27 cellular contexts compared by ENCODE assay signal in genomic region chr1:91789273-91789997, GRCh38.
DNase-seq lines count a peak whose midpoint lies in the region; ATAC-seq, FAIRE-seq and TF ChIP-seq lines count a peak whose summit lies in the region.
"Had no signal": no experiment of that assay in that cellular context is flagged by ENCODE, and none has a peak within 500 bp of the region (broad histone marks: within the 10 kb centered on the region; RNA-seq: fewer than 3 reads in every experiment).

No MANE protein-coding gene starts in this region.

- intact Hi-C loops in HepG2 (cut with micrococcal nuclease; ENCODE audit: unreplicated experiment) = no loop called here
- intact Hi-C loops in right lobe of liver (cut with DNase I) = no loop called here
- intact Hi-C loops in prostate gland (cut with DNase I) = no loop called here
- intact Hi-C loops in sciatic nerve (cut with DNase I) = no loop called here

- no peak for DNase-seq in HepG2 (ENCODE audit: low spot score)
- no peak for DNase-seq in right lobe of liver
- DNase-seq in prostate gland (ENCODE audit: low spot score) = no peak
- DNase-seq in glomerular visceral epithelial cell (ENCODE audit: extremely low spot score) = no peak
- no peak for DNase-seq in sciatic nerve (ENCODE audit: low spot score)
- no peak for DNase-seq in DMS53 treated with DMSO at 0.1 percent for 48 hours (lab: John Stamatoyannopoulos, UW; ENCODE audit: unreplicated experiment)
- DNase-seq in RPMI8226 = no peak
- DNase-seq: ACHN; activated CD4-positive, alpha-beta T cell treated with anti-CD3 and anti-CD28 coated beads, Interleukin-2, amount 50 U/mL, for 48 hours; activated effector memory CD4-positive, alpha-beta T cell treated with Interleukin-2 at 50 U/mL for 16 hours; activated naive CD8-positive, alpha-beta T cell treated with anti-CD3 and anti-CD28 coated beads for 36 hours; Caco-2; DMS79; GF-D8; H7; head of caudate nucleus; KBM-7; kidney glomerular epithelial cell; MM.1S; NCI-H2081 treated with DMSO at 0.1 percent for 48 hours; NCI-H226; tibial artery had no signal

- no peak for TF ChIP-seq POLR2A in HepG2 (IDR thresholded peaks at IDR 0.05; ENCODE audit: insufficient read depth in 1 of 2, low read depth in 2 of 2, low read length in 2 of 2)
- TF ChIP-seq POLR2A in right lobe of liver (IDR thresholded peaks at IDR 0.05) = no peak
- no peak for TF ChIP-seq POLR2A in gastroesophageal sphincter (IDR thresholded peaks at IDR 0.05)
- TF ChIP-seq POLR2A in prostate gland (IDR thresholded peaks at IDR 0.05) = no peak

- FAIRE-seq in HepG2 (lab: Jason Lieb, UNC) = no peak
- FAIRE-seq: endothelial cell of umbilical vein had no signal

- CTCF ChIA-PET in HepG2 (lab: Yijun Ruan, JAX; ENCODE audit: low intra/inter-chr PET ratio, low total read pairs) = no interaction called here

- POLR2A ChIA-PET in HepG2 (lab: Yijun Ruan, JAX) = no interaction called here

- TF ChIP-seq CTCF in HepG2 (CRISPR knock-in tag; IDR thresholded peaks at IDR 0.05) = no peak
- TF ChIP-seq CTCF in right lobe of liver (IDR thresholded peaks at IDR 0.05) = no peak
- TF ChIP-seq CTCF in gastroesophageal sphincter (IDR thresholded peaks at IDR 0.05) = no peak
- no peak for TF ChIP-seq CTCF in prostate gland (IDR thresholded peaks at IDR 0.05)

- H3K9me3 ChIP-seq in HepG2 (ENCODE audit: low read length) = no peaks in the 10 kb centered on the region
- H3K9me3 ChIP-seq in right lobe of liver = no peaks in the 10 kb centered on the region
- H3K9me3 ChIP-seq in gastroesophageal sphincter = no peaks in the 10 kb centered on the region
- no peaks in the 10 kb centered on the region for H3K9me3 ChIP-seq in prostate gland
- H3K9me3 ChIP-seq: Caco-2, SJSA1, tibial artery had no signal

- H3K36me3 ChIP-seq in HepG2 (replicated peaks in 1 of 2; ENCODE audit: control insufficient read depth in 1 of 2, insufficient read depth in 2 of 2, low read length in 2 of 2) (peaks cover 14 to 73% of the 10 kb centered on the region in 2 experiments), right lobe of liver (no peaks in the 10 kb centered on the region), gastroesophageal sphincter (peaks cover 0 to 19% of the 10 kb centered on the region in 2 donors), prostate gland (no peaks in the 10 kb centered on the region)
- H3K36me3 ChIP-seq: SJSA1, tibial artery had no signal

- WGBS in HepG2 (ENCODE audit: low lambda C conversion rate) = 96% methylated on average over 11 of the region's 12 CpGs
- 78% methylated on average over 4 of the region's 12 CpGs for WGBS in right lobe of liver (ENCODE audit: insufficient coverage, low coverage, low lambda C conversion rate, missing lambda C conversion rate)
- WGBS in gastroesophageal sphincter (ENCODE audit: low coverage in 1 of 2), 2 donors = 68 to 69% methylated on average over 8 to 11 of the region's 12 CpGs
- 78% methylated on average over 12 of the region's 12 CpGs for WGBS in prostate gland

- in situ Hi-C loops in HepG2 (cut with HindIII; ENCODE audit: extremely low pct_ligation_motif_present, low pct_unique_long_range_greater_than_20kb) = no loop called here

- no peak for TF ChIP-seq RAD21 in HepG2 (CRISPR knock-in tag; IDR thresholded peaks at IDR 0.05)

- H3K4me1 ChIP-seq in HepG2 (ENCODE audit: insufficient read depth, low read length) (peaks cover 41% of the 10 kb centered on the region), right lobe of liver (peaks cover 0 to 4% (median 0%) of the 10 kb centered on the region in 4 donors), gastroesophageal sphincter (peaks cover 12 to 91% (median 46%) of the 10 kb centered on the region in 3 donors), prostate gland (replicated peaks) (peaks cover 7% of the 10 kb centered on the region)

- H3K27me3 ChIP-seq in HepG2 (ENCODE audit: control insufficient read depth in 1 of 2, insufficient read depth in 2 of 2, low read length in 2 of 2) (no peaks in the 10 kb centered on the region), right lobe of liver (no peaks in the 10 kb centered on the region), gastroesophageal sphincter (no peaks in the 10 kb centered on the region), prostate gland (replicated peaks; ENCODE audit: insufficient read depth) (no peaks in the 10 kb centered on the region)
- H3K27me3 ChIP-seq: SJSA1, tibial artery had no signal

- H3K27ac ChIP-seq in HepG2 (ENCODE audit: extremely low read length, insufficient read depth, low read length) (no peak overlapping the region), right lobe of liver (no peak overlapping the region), gastroesophageal sphincter (peak overlapping the region in 3 of 4 donors; percentile 42 to 61 (median 56)), prostate gland (peak overlapping the region; percentile 5 to 10)
- H3K27ac ChIP-seq: SJSA1, tibial artery had no signal

- no peak overlapping the region for H3K4me2 ChIP-seq in HepG2 (ENCODE audit: low read depth, low read length)

- H2AFZ ChIP-seq in HepG2 (ENCODE audit: low read length) = no peak overlapping the region

- H3K9ac ChIP-seq in HepG2 (ENCODE audit: insufficient read depth, low read depth, low read length) = no peak overlapping the region

- no peak for TF ChIP-seq EP300 in HepG2 (IDR thresholded peaks at IDR 0.05; ENCODE audit: low read depth in 2 of 2, low read length in 2 of 2)
- no peak for TF ChIP-seq EP300 in HepG2 (CRISPR knock-in tag; IDR thresholded peaks at IDR 0.05; ENCODE audit: borderline replicate concordance)
- no peak for TF ChIP-seq EP300 in gastroesophageal sphincter (IDR thresholded peaks at IDR 0.05)

- H4K20me1 ChIP-seq in HepG2 (ENCODE audit: insufficient read depth, low read length) = peaks cover 5% of the 10 kb centered on the region; the same call in 1 of the 2 replicates

- ATAC-seq in HepG2 (no peak), right lobe of liver (no peak), gastroesophageal sphincter (no peak), sciatic nerve (no peak)
- ATAC-seq: activated CD4-positive, CD25-positive, alpha-beta regulatory T cell treated with anti-CD3 and anti-CD28 coated beads, Interleukin-2, amount 50 U/mL, for 24 hours had no signal

- TSS peak; percentile 17 for BruUV-seq in HepG2 (replicated peaks; lab: Mats Ljungman, UMichigan)

- H3K4me3 ChIP-seq in HepG2 (replicated peaks in 1 of 3; ENCODE audit: insufficient read depth in 1 of 3, low read depth in 2 of 3, low read length in 3 of 3) (no peak overlapping the region), right lobe of liver (no peak overlapping the region), gastroesophageal sphincter (no peak overlapping the region), prostate gland (no peak overlapping the region)
- H3K4me3 ChIP-seq: lung, SJSA1, tibial artery had no signal

- peaks cover 43% of the 10 kb centered on the region for H3K79me2 ChIP-seq in HepG2 (ENCODE audit: insufficient read depth, low read length)

TF ChIP-seq in HepG2, 621 proteins besides CTCF, POLR2A, EP300 and RAD21:
- no peak for TF ChIP-seq NCOA2 (CRISPR knock-in tag; IDR thresholded peaks at IDR 0.05)
- TF ChIP-seq SKI (IDR thresholded peaks at IDR 0.05; ENCODE audit: partially characterized antibody) = no peak
- no peak for TF ChIP-seq NAIF1 (CRISPR knock-in tag; IDR thresholded peaks at IDR 0.05; ENCODE audit: borderline replicate concordance)
- TF ChIP-seq PAWR (CRISPR knock-in tag; IDR thresholded peaks at IDR 0.05; ENCODE audit: borderline replicate concordance) = no peak
- TF ChIP-seq ZNF770 (CRISPR knock-in tag; IDR thresholded peaks at IDR 0.05) = no peak
- no peak for TF ChIP-seq AGO2 (optimal IDR thresholded peaks at IDR 0.05; ENCODE audit: low read depth, low read length)
- TF ChIP-seq ZNF766 (CRISPR knock-in tag; IDR thresholded peaks at IDR 0.05; ENCODE audit: borderline replicate concordance) = no peak
- no peak for TF ChIP-seq ZNF557 (CRISPR knock-in tag; IDR thresholded peaks at IDR 0.05)
- TF ChIP-seq ATM (IDR thresholded peaks at IDR 0.05; ENCODE audit: borderline replicate concordance) = no peak
- TF ChIP-seq TAF15 (IDR thresholded peaks at IDR 0.05; ENCODE audit: low read depth, low read length, poor library complexity, severe bottlenecking) = no peak
- no peak for TF ChIP-seq TFDP1 (CRISPR knock-in tag; IDR thresholded peaks at IDR 0.05; ENCODE audit: borderline replicate concordance)
- TF ChIP-seq BCL6 (CRISPR knock-in tag; IDR thresholded peaks at IDR 0.05) = no peak
- TF ChIP-seq ZMAT3 (CRISPR knock-in tag; conservative IDR thresholded peaks at IDR 0.05) = no peak
- no peak for TF ChIP-seq ZNF543 (CRISPR knock-in tag; IDR thresholded peaks at IDR 0.05)
- no peak for TF ChIP-seq ZNF580 (CRISPR knock-in tag; IDR thresholded peaks at IDR 0.05; ENCODE audit: borderline replicate concordance, low read depth)

Comparison
In these comparisons a context has a peak if more than half of its experiments do, and no peak if none do; other contexts are left out.
1. H3K27ac ChIP-seq: peak in gastroesophageal sphincter (3 of 4) and prostate gland (2 of 2); none in HepG2 (single experiment) and right lobe of liver (0 of 3).